Comparison of ENCODE assay signal across 15 cellular contexts in the genomic region with DNA sequence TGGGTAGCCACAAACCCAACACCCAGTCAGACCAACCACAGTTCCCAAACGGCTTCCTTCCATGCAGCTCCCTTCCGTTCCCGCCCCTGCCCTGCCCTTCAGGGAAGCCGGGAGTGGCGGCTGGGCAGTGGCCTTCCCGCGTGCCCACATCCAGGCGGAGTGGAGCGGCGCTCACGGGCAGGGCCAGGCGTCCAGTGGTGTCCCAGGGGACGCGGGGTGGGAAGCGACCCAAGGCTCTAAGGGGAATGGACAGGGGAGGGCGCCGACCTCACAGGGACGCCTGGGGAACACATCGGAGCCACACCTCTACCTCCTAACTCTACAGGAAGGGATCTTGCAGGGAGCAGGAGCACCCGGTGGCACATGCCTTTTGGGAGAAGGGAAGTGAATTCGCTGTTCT.
DNase-seq lines count a peak whose midpoint lies in the region; ATAC-seq and TF ChIP-seq lines count a peak whose summit lies in the region.
"Had no signal": no experiment of that assay in that cellular context is flagged by ENCODE, and none has a peak within 500 bp of the region (broad histone marks: within the 10 kb centered on the region; RNA-seq: fewer than 3 reads in every experiment).

No MANE protein-coding gene starts in this region.

- H3K4me3 Mint-ChIP-seq in activated CD4-positive, alpha-beta T cell treated with anti-CD3 and anti-CD28 coated beads, Interleukin-2, amount 10 ng/mL, durations not matched to agents 24 days and 14 days, result no peak overlapping the region
- H3K4me3 Mint-ChIP-seq: activated CD4-positive, alpha-beta memory T cell treated with anti-CD3 and anti-CD28 coated beads, Interleukin-2, amount 10 ng/mL, durations not matched to agents 7 days and 5 days had no signal

- peak overlapping the region in 3 of 10 donors; percentile 25 for H3K27ac ChIP-seq in heart right ventricle
- no peak overlapping the region for H3K27ac ChIP-seq in muscle layer of duodenum (ENCODE audit: low read length)
- H3K27ac ChIP-seq in aorta (ENCODE audit: low read depth in 1 of 2, low read length in 2 of 2), result no peak overlapping the region
- H3K27ac ChIP-seq: 22Rv1, SJSA1 had no signal

- H3K4me1 ChIP-seq in heart right ventricle (peaks cover 0 to 12% (median 4%) of the 10 kb centered on the region in 9 donors), muscle layer of duodenum (ENCODE audit: control insufficient read depth in 1 of 2, insufficient read depth in 2 of 2, low read length in 2 of 2) (no peaks in the 10 kb centered on the region), aorta (ENCODE audit: control insufficient read depth in 1 of 2, insufficient read depth in 2 of 2, low read length in 2 of 2) (no peaks in the 10 kb centered on the region)
- H3K4me1 ChIP-seq: SJSA1 had no signal

- H3K27me3 Mint-ChIP-seq in activated CD4-positive, alpha-beta T cell treated with anti-CD3 and anti-CD28 coated beads, Interleukin-2, amount 10 ng/mL, durations not matched to agents 24 days and 14 days, result peaks cover 37% of the 10 kb centered on the region

- H3K27me3 ChIP-seq in heart right ventricle (peaks cover 0 to 32% (median 18%) of the 10 kb centered on the region in 7 donors), muscle layer of duodenum (ENCODE audit: low read depth, low read length) (peaks cover 12% of the 10 kb centered on the region), aorta (ENCODE audit: control insufficient read depth in 1 of 2, insufficient read depth in 2 of 2, low read length in 1 of 2) (no peaks in the 10 kb centered on the region)
- H3K27me3 ChIP-seq: SJSA1 had no signal

- no peak for TF ChIP-seq CTCF in heart right ventricle (IDR thresholded peaks at IDR 0.05)

- H3K9me3 ChIP-seq in heart right ventricle, result no peaks in the 10 kb centered on the region
- no peaks in the 10 kb centered on the region for H3K9me3 ChIP-seq in muscle layer of duodenum (ENCODE audit: control insufficient read depth in 1 of 2, low read length in 2 of 2)
- H3K9me3 ChIP-seq in aorta (ENCODE audit: control insufficient read depth, low read length), result no peaks in the 10 kb centered on the region
- H3K9me3 ChIP-seq: SJSA1 had no signal

- H3K36me3 Mint-ChIP-seq in activated CD4-positive, alpha-beta T cell treated with anti-CD3 and anti-CD28 coated beads, Interleukin-2, amount 10 ng/mL, durations not matched to agents 24 days and 14 days (ENCODE audit: low read depth), result no peaks in the 10 kb centered on the region

- intact Hi-C loops in activated CD4-positive, alpha-beta T cell treated with anti-CD3 and anti-CD28 coated beads, Interleukin-2, amount 10 ng/mL, durations not matched to agents 24 days and 14 days (cut with micrococcal nuclease), result no loop called here
- intact Hi-C loops in heart right ventricle (cut with DNase I) (loop anchor here in 1 of 10 donors (10.0 kb wide), 1 partner anchor 77 kb away; no protein-coding TSS in a partner anchor), aorta (cut with DNase I) (no loop called here)

- DNase-seq in activated CD4-positive, alpha-beta T cell treated with anti-CD3 and anti-CD28 coated beads, Interleukin-2, amount 10 ng/mL, durations not matched to agents 24 days and 14 days, result peak; percentile 41
- DNase-seq in activated CD4-positive, alpha-beta T cell treated with anti-CD3 and anti-CD28 coated beads for 1 hour, result no peak
- peak in 1 of 2 donors; percentile 40 for DNase-seq in heart right ventricle
- peak; percentile 62 to 82 for DNase-seq in aorta
- no peak for DNase-seq in DMS53 treated with DMSO at 0.1 percent for 48 hours (lab: John Stamatoyannopoulos, UW; ENCODE audit: unreplicated experiment)
- DNase-seq: activated CD4-positive, alpha-beta memory T cell treated with anti-CD3 and anti-CD28 coated beads, Interleukin-2, amount 10 ng/mL, durations not matched to agents 7 days and 5 days; anterior cingulate cortex; midbrain; NCI-H2171; stimulated activated CD4-positive, alpha-beta T cell treated with anti-CD3 and anti-CD28 coated beads, Interleukin-15, amount 100 ng/mL, for 24 hours had no signal

- 14 to 42% methylated on average over 21 of the region's 21 CpGs for WGBS in heart right ventricle, 2 donors
- WGBS in aorta, 2 donors, result 3 to 7% methylated on average over 21 of the region's 21 CpGs

- no peaks in the 10 kb centered on the region for H3K9me3 Mint-ChIP-seq in activated CD4-positive, alpha-beta T cell treated with anti-CD3 and anti-CD28 coated beads, Interleukin-2, amount 10 ng/mL, durations not matched to agents 24 days and 14 days
- H3K9me3 Mint-ChIP-seq: activated CD4-positive, alpha-beta memory T cell treated with anti-CD3 and anti-CD28 coated beads, Interleukin-2, amount 10 ng/mL, durations not matched to agents 7 days and 5 days had no signal

- H3K36me3 ChIP-seq in heart right ventricle (no peaks in the 10 kb centered on the region), muscle layer of duodenum (ENCODE audit: control insufficient read depth in 1 of 2, insufficient read depth in 2 of 2, low read length in 2 of 2) (no peaks in the 10 kb centered on the region), aorta (ENCODE audit: control insufficient read depth in 1 of 2, insufficient read depth in 2 of 2, low read length in 1 of 2) (no peaks in the 10 kb centered on the region)
- H3K36me3 ChIP-seq: SJSA1 had no signal

- peak; percentile 24 to 64 (median 38) for ATAC-seq in heart right ventricle
- peak; percentile 40 for ATAC-seq in aorta (ENCODE audit: low FRiP score)
- no peak for ATAC-seq in HG02981 (IDR thresholded peaks at IDR 0.05; ENCODE audit: unreplicated experiment)
- no peak for ATAC-seq in GM19455 (IDR thresholded peaks at IDR 0.05; ENCODE audit: unreplicated experiment)

- H3K4me1 Mint-ChIP-seq in activated CD4-positive, alpha-beta T cell treated with anti-CD3 and anti-CD28 coated beads, Interleukin-2, amount 10 ng/mL, durations not matched to agents 24 days and 14 days, result no peaks in the 10 kb centered on the region
- H3K4me1 Mint-ChIP-seq: activated CD4-positive, alpha-beta memory T cell treated with anti-CD3 and anti-CD28 coated beads, Interleukin-2, amount 10 ng/mL, durations not matched to agents 7 days and 5 days had no signal

- no peak overlapping the region for H3K27ac Mint-ChIP-seq in activated CD4-positive, alpha-beta T cell treated with anti-CD3 and anti-CD28 coated beads, Interleukin-2, amount 10 ng/mL, durations not matched to agents 24 days and 14 days
- H3K27ac Mint-ChIP-seq: activated CD4-positive, alpha-beta memory T cell treated with anti-CD3 and anti-CD28 coated beads, Interleukin-2, amount 10 ng/mL, durations not matched to agents 7 days and 5 days had no signal

- H3K4me3 ChIP-seq in heart right ventricle (peak overlapping the region in 9 of 10 donors; percentile 17 to 51 (median 44)), muscle layer of duodenum (ENCODE audit: low read depth in 1 of 2, low read length in 2 of 2) (peak overlapping the region; percentile 22 to 49), aorta (ENCODE audit: low read length in 2 of 2) (no peak overlapping the region)
- H3K4me3 ChIP-seq: SJSA1 had no signal

Comparison
In these comparisons a context has a peak if more than half of its experiments do, and no peak if none do; other contexts are left out.
1. DNase-seq: peak in activated CD4-positive, alpha-beta T cell treated with anti-CD3 and anti-CD28 coated beads, Interleukin-2, amount 10 ng/mL, durations not matched to agents 24 days and 14 days (single experiment) and aorta (2 of 2); none in activated CD4-positive, alpha-beta T cell treated with anti-CD3 and anti-CD28 coated beads for 1 hour (single experiment) and DMS53 treated with DMSO at 0.1 percent for 48 hours (single experiment).
2. ATAC-seq: peak in heart right ventricle (8 of 8) and aorta (single experiment); none in HG02981 (single experiment) and GM19455 (single experiment).
3. H3K4me3 ChIP-seq: peak in heart right ventricle (9 of 10) and muscle layer of duodenum (2 of 2); none in aorta (0 of 2).